ENCODE assay signal across 17 cellular contexts in genomic region chr3:126153695-126154360, GRCh38. TPM values are rescaled to one million over a fixed set of nuclear protein-coding genes. Genes with fewer than 3 reads are reported as not detected.
DNase-seq lines count a peak whose midpoint lies in the region; ATAC-seq and TF ChIP-seq lines count a peak whose summit lies in the region.
"Had no signal": no experiment of that assay in that cellular context is flagged by ENCODE, and none has a peak within 500 bp of the region (broad histone marks: within the 10 kb centered on the region; RNA-seq: fewer than 3 reads in every experiment).

No MANE protein-coding gene starts in this region.

- H3K4me3 ChIP-seq in endodermal cell (ENCODE audit: low read length) (no peak overlapping the region), lower lobe of right lung (no peak overlapping the region), spleen (no peak overlapping the region), neural progenitor cell (no peak overlapping the region)
- H3K4me3 ChIP-seq: BLaER1 treated with 17β-estradiol and CSF1 and Interleukin-3, amounts not matched to agents 10 nM and 100 nM; HAP-1 had no signal

- H3K36me3 ChIP-seq in endodermal cell (ENCODE audit: control insufficient read depth, insufficient read depth, low read length) (no peaks in the 10 kb centered on the region), lower lobe of right lung (no peaks in the 10 kb centered on the region), spleen (no peaks in the 10 kb centered on the region), neural progenitor cell (no peaks in the 10 kb centered on the region)
- H3K36me3 ChIP-seq: BLaER1 treated with 17β-estradiol and CSF1 and Interleukin-3, amounts not matched to agents 10 nM and 100 nM; HAP-1 had no signal

- TF ChIP-seq POLR2A in spleen (IDR thresholded peaks at IDR 0.05) = no peak

- no peaks in the 10 kb centered on the region for H3K36me3 Mint-ChIP-seq in T-helper 2 cell treated with Interferon-gamma antibody and Interleukin-4, amounts not matched to agents 5 μg/mL and 100 μg/mL, for 36 hours (ENCODE audit: low read depth)
- no peaks in the 10 kb centered on the region for H3K36me3 Mint-ChIP-seq in endodermal cell (ENCODE audit: low read depth)
- H3K36me3 Mint-ChIP-seq in neural progenitor cell = no peaks in the 10 kb centered on the region
- no peaks in the 10 kb centered on the region for H3K36me3 Mint-ChIP-seq in MCF 10A (ENCODE audit: insufficient read depth, unreplicated experiment)

- H3K4me2 ChIP-seq in neural progenitor cell = no peak overlapping the region
- H3K4me2 ChIP-seq: BLaER1 treated with 17β-estradiol and CSF1 and Interleukin-3, amounts not matched to agents 10 nM and 100 nM had no signal

- DNase-seq in T-helper 2 cell treated with Interferon-gamma antibody and Interleukin-4, amounts not matched to agents 5 μg/mL and 100 μg/mL, for 36 hours (ENCODE audit: low spot score) = peak; percentile 1
- DNase-seq in T-helper 2 cell (no peak), endodermal cell (peak; percentile 23), lower lobe of right lung (peak; percentile 22), spleen (peak; percentile 62), neural progenitor cell (ENCODE audit: low spot score) (no peak), MCF 10A (ENCODE audit: unreplicated experiment) (no peak)
- DNase-seq: GF-D8, Kasumi-1, NCI-H187 treated with DMSO at 0.1 percent for 48 hours, NCI-H446, NCI-H774, SHP77 treated with DMSO at 0.1 percent for 48 hours had no signal

- CTCF ChIA-PET in MCF 10A (lab: Yijun Ruan, JAX) = interaction anchor here (0.5 kb wide), 1 partner anchor 1395 kb away, joined by 3 read pairs; no protein-coding TSS in a partner anchor

- H3K9me3 ChIP-seq in endodermal cell (ENCODE audit: control insufficient read depth, low read length) = no peaks in the 10 kb centered on the region
- no peaks in the 10 kb centered on the region for H3K9me3 ChIP-seq in lower lobe of right lung
- peaks cover 0 to 3% (median 0%) of the 10 kb centered on the region in 8 donors for H3K9me3 ChIP-seq in spleen
- H3K9me3 ChIP-seq in neural progenitor cell (ENCODE audit: low read depth) = no peaks in the 10 kb centered on the region
- H3K9me3 ChIP-seq: HAP-1 had no signal

- intact Hi-C loops in lower lobe of right lung (cut with DNase I) (no loop called here), spleen (cut with DNase I; ENCODE audit: low total_unique reads) (no loop called here), MCF 10A (cut with micrococcal nuclease) (no loop called here)

- no peaks in the 10 kb centered on the region for H3K9me3 Mint-ChIP-seq in T-helper 2 cell treated with Interferon-gamma antibody and Interleukin-4, amounts not matched to agents 5 μg/mL and 100 μg/mL, for 36 hours
- peaks cover 3% of the 10 kb centered on the region for H3K9me3 Mint-ChIP-seq in endodermal cell
- no peaks in the 10 kb centered on the region for H3K9me3 Mint-ChIP-seq in neural progenitor cell
- no peaks in the 10 kb centered on the region for H3K9me3 Mint-ChIP-seq in MCF 10A (ENCODE audit: unreplicated experiment)

- WGBS in endodermal cell (ENCODE audit: insufficient coverage in 1 of 2, insufficient read length in 1 of 2), 2 experiments = 89 to 93% methylated on average over 3 to 8 of the region's 8 CpGs
- WGBS in spleen, 5 donors = 80 to 92% (median 84%) methylated on average over 6 to 8 of the region's 8 CpGs

- H2AFZ ChIP-seq in neural progenitor cell (replicated peaks) = no peak overlapping the region

- POLR2A ChIA-PET in MCF 10A (lab: Yijun Ruan, JAX) = no interaction called here

- H3K9ac ChIP-seq in endodermal cell (ENCODE audit: extremely low read depth, low read length, poor library complexity, severe bottlenecking) (no peak overlapping the region), neural progenitor cell (no peak overlapping the region)
- H3K9ac ChIP-seq: BLaER1 treated with 17β-estradiol and CSF1 and Interleukin-3, amounts not matched to agents 10 nM and 100 nM had no signal

- ATAC-seq in lower lobe of right lung = no peak
- ATAC-seq in GM19351 (IDR thresholded peaks at IDR 0.05; ENCODE audit: unreplicated experiment) = no peak

- H3K27me3 ChIP-seq in endodermal cell (ENCODE audit: control insufficient read depth, insufficient read depth, low read length, poor library complexity, severe bottlenecking) = no peaks in the 10 kb centered on the region
- H3K27me3 ChIP-seq in lower lobe of right lung (ENCODE audit: low read depth) = no peaks in the 10 kb centered on the region
- H3K27me3 ChIP-seq in spleen (replicated peaks in 1 of 7) = peaks cover 0 to 6% (median 0%) of the 10 kb centered on the region in 7 donors
- H3K27me3 ChIP-seq in neural progenitor cell = no peaks in the 10 kb centered on the region
- H3K27me3 ChIP-seq: BLaER1 treated with 17β-estradiol and CSF1 and Interleukin-3, amounts not matched to agents 10 nM and 100 nM had no signal

- no peaks in the 10 kb centered on the region for H3K4me1 ChIP-seq in endodermal cell (ENCODE audit: control insufficient read depth, insufficient read depth, low read length)
- no peaks in the 10 kb centered on the region for H3K4me1 ChIP-seq in lower lobe of right lung
- no peaks in the 10 kb centered on the region for H3K4me1 ChIP-seq in spleen
- H3K4me1 ChIP-seq in neural progenitor cell = no peaks in the 10 kb centered on the region
- H3K4me1 ChIP-seq: HAP-1 had no signal

- no peak overlapping the region for H3K27ac ChIP-seq in endodermal cell (ENCODE audit: low read depth, low read length)
- no peak overlapping the region for H3K27ac ChIP-seq in lower lobe of right lung
- H3K27ac ChIP-seq in spleen = no peak overlapping the region
- H3K27ac ChIP-seq in neural progenitor cell = no peak overlapping the region
- H3K27ac ChIP-seq: 22Rv1; BLaER1 treated with 17β-estradiol and CSF1 and Interleukin-3, amounts not matched to agents 10 nM and 100 nM had no signal

- BruUV-seq in MCF 10A (replicated peaks; lab: Mats Ljungman, UMichigan) = no TSS peak

- no peak overlapping the region for H3K4me3 Mint-ChIP-seq in T-helper 2 cell treated with Interferon-gamma antibody and Interleukin-4, amounts not matched to agents 5 μg/mL and 100 μg/mL, for 36 hours
- H3K4me3 Mint-ChIP-seq in endodermal cell = no peak overlapping the region
- no peak overlapping the region for H3K4me3 Mint-ChIP-seq in neural progenitor cell
- no peak overlapping the region for H3K4me3 Mint-ChIP-seq in MCF 10A (ENCODE audit: unreplicated experiment)

- no peaks in the 10 kb centered on the region for H4K20me1 ChIP-seq in neural progenitor cell (ENCODE audit: low read depth)
- H4K20me1 ChIP-seq: BLaER1 treated with 17β-estradiol and CSF1 and Interleukin-3, amounts not matched to agents 10 nM and 100 nM had no signal

- no peaks in the 10 kb centered on the region for H3K4me1 Mint-ChIP-seq in T-helper 2 cell treated with Interferon-gamma antibody and Interleukin-4, amounts not matched to agents 5 μg/mL and 100 μg/mL, for 36 hours (ENCODE audit: low read depth)
- H3K4me1 Mint-ChIP-seq in endodermal cell (no peaks in the 10 kb centered on the region), neural progenitor cell (peaks cover 9% of the 10 kb centered on the region), MCF 10A (ENCODE audit: insufficient read depth, unreplicated experiment) (peaks cover 5% of the 10 kb centered on the region)

- no peaks in the 10 kb centered on the region for H3K79me2 ChIP-seq in neural progenitor cell (ENCODE audit: low read depth)

- no peak overlapping the region for H3K27ac Mint-ChIP-seq in T-helper 2 cell treated with Interferon-gamma antibody and Interleukin-4, amounts not matched to agents 5 μg/mL and 100 μg/mL, for 36 hours
- H3K27ac Mint-ChIP-seq in endodermal cell = no peak overlapping the region
- no peak overlapping the region for H3K27ac Mint-ChIP-seq in neural progenitor cell
- no peak overlapping the region for H3K27ac Mint-ChIP-seq in MCF 10A (ENCODE audit: low read depth, unreplicated experiment)

- TF ChIP-seq CTCF in endodermal cell (conservative IDR thresholded peaks at IDR 0.05) (no peak), lower lobe of right lung (IDR thresholded peaks at IDR 0.05) (no peak), spleen (IDR thresholded peaks at IDR 0.05 in 8 of 11, conservative IDR thresholded peaks at IDR 0.05 in 3 of 11) (no peak), neural progenitor cell (IDR thresholded peaks at IDR 0.05) (no peak), MCF 10A (IDR thresholded peaks at IDR 0.05; ENCODE audit: unreplicated experiment) (no peak)

- H3F3A ChIP-seq in neural progenitor cell (ENCODE audit: low read depth) = no peaks in the 10 kb centered on the region

- H3K27me3 Mint-ChIP-seq in T-helper 2 cell treated with Interferon-gamma antibody and Interleukin-4, amounts not matched to agents 5 μg/mL and 100 μg/mL, for 36 hours (ENCODE audit: low read depth) = no peaks in the 10 kb centered on the region
- no peaks in the 10 kb centered on the region for H3K27me3 Mint-ChIP-seq in endodermal cell (ENCODE audit: insufficient read depth)
- peaks cover 7% of the 10 kb centered on the region for H3K27me3 Mint-ChIP-seq in neural progenitor cell (ENCODE audit: insufficient read depth, low read depth)
- H3K27me3 Mint-ChIP-seq in MCF 10A (ENCODE audit: insufficient read depth, unreplicated experiment) = no peaks in the 10 kb centered on the region

RNA-seq across cellular contexts. Expression of gene ALDH1L1, which starts 26.6 kb away (rescaled TPM):
- total RNA-seq in endodermal cell (1 to 10 TPM; 1.0 to 1.6 TPM), lower lobe of right lung (2.8 TPM), spleen (1 to 10 TPM in 1 of 7 donors, under 1 TPM in 3, not detected in 3; 0.09 to 1.3 (median 0.38) TPM), neural progenitor cell (ENCODE audit: low replicate concordance) (0.31 and 0.60 TPM in 2 replicates), MCF 10A (2022) (1.5 and 1.9 TPM in 2 replicates)
- polyA plus RNA-seq in endodermal cell (2013, experiment 1 of 2) = 1.6 TPM
- polyA plus RNA-seq in endodermal cell (2013, experiment 2 of 2) = 0.95 TPM
- polyA plus RNA-seq in spleen = under 1 TPM; 0.13 to 0.35 (median 0.29) TPM

Comparison
In these comparisons a context has a peak if more than half of its experiments do, and no peak if none do; other contexts are left out.
1. DNase-seq: peak in T-helper 2 cell treated with Interferon-gamma antibody and Interleukin-4, amounts not matched to agents 5 μg/mL and 100 μg/mL, for 36 hours (single experiment), endodermal cell (single experiment), lower lobe of right lung (single experiment) and spleen (single experiment); none in T-helper 2 cell (0 of 5), neural progenitor cell (single experiment) and MCF 10A (single experiment).